13 cellular contexts compared by ENCODE assay signal in genomic region chr3:194395201-194395600, GRCh38. TPM values are rescaled to one million over a fixed set of nuclear protein-coding genes. Genes with fewer than 3 reads are reported as not detected.
DNase-seq lines count a peak whose midpoint lies in the region; FAIRE-seq lines count a peak whose summit lies in the region.
"Had no signal": no experiment of that assay in that cellular context is flagged by ENCODE, and none has a peak within 500 bp of the region (broad histone marks: within the 10 kb centered on the region; RNA-seq: fewer than 3 reads in every experiment).

No MANE protein-coding gene starts in this region.

- DNase-seq in NCI-H2171 treated with DMSO at 0.1 percent for 48 hours (lab: John Stamatoyannopoulos, UW): peak; percentile 36
- no peak for DNase-seq in NCI-H2171 (lab: John Stamatoyannopoulos, UW)
- DNase-seq in NCI-H2227 (lab: John Stamatoyannopoulos, UW; ENCODE audit: unreplicated experiment): peak; percentile 40
- DNase-seq in renal cortical epithelial cell (ENCODE audit: low read depth): peak; percentile 73
- no peak for DNase-seq in cerebellar cortex (ENCODE audit: low spot score)
- no peak for DNase-seq in HUDEP-2 (lab: John Stamatoyannopoulos, UW; ENCODE audit: unreplicated experiment in 76 of 76)
- no peak for DNase-seq in SK-N-DZ (ENCODE audit: low spot score)
- DNase-seq: ACHN; effector CD4-positive, alpha-beta T cell; left ventricle myocardium inferior had no signal

- FAIRE-seq in colon (lab: Jason Lieb, UNC): peak; percentile 43
- FAIRE-seq: GM12878 had no signal

RNA-seq across cellular contexts. Expression of gene GP5, which starts 3.9 kb away (rescaled TPM):
- under 0.01 and 0.10 TPM in 2 replicates for total RNA-seq in renal cortical epithelial cell
- not detected in 2 replicates for polyA plus RNA-seq in SK-N-DZ (2014; cell fraction: cytosol; rRNA removed)
- not detected in 2 replicates for polyA plus RNA-seq in SK-N-DZ (2014; cell fraction: nucleus; rRNA removed)
- total RNA-seq: GM12878, left ventricle myocardium inferior had no signal
- polyA plus RNA-seq: GM12878 had no signal

RNA-seq across cellular contexts. Expression of gene LRRC15, which starts 25.7 kb away (rescaled TPM):
- not detected in 2 replicates for total RNA-seq in renal cortical epithelial cell
- not detected in 2 replicates for polyA plus RNA-seq in SK-N-DZ (2014; cell fraction: cytosol; rRNA removed)
- not detected in 2 replicates for polyA plus RNA-seq in SK-N-DZ (2014; cell fraction: nucleus; rRNA removed)
- total RNA-seq: GM12878, temporal lobe had no signal
- polyA plus RNA-seq: GM12878 had no signal

RNA-seq across cellular contexts. Expression of gene CPN2, which starts 44.1 kb away (rescaled TPM):
- total RNA-seq in renal cortical epithelial cell: 0.05 TPM in 1 of 2 replicates, not detected in the other
- not detected in 2 replicates for polyA plus RNA-seq in SK-N-DZ (2014; cell fraction: cytosol; rRNA removed)
- polyA plus RNA-seq in SK-N-DZ (2014; cell fraction: nucleus; rRNA removed): not detected in 2 replicates
- total RNA-seq: GM12878, temporal lobe had no signal
- polyA plus RNA-seq: GM12878 had no signal

Comparison
In these comparisons a context has a peak if more than half of its experiments do, and no peak if none do; other contexts are left out.
1. DNase-seq: peak in NCI-H2171 treated with DMSO at 0.1 percent for 48 hours (single experiment), NCI-H2227 (single experiment) and renal cortical epithelial cell (single experiment); none in NCI-H2171 (single experiment), cerebellar cortex (single experiment), HUDEP-2 (0 of 76) and SK-N-DZ (single experiment).